22 cellular contexts compared by ENCODE assay signal in genomic region chr12:93733928-93734327, GRCh38.
"Had no signal": no experiment of that assay in that cellular context is flagged by ENCODE, and none has a peak within 500 bp of the region (broad histone marks: within the 10 kb centered on the region; RNA-seq: fewer than 3 reads in every experiment).

No MANE protein-coding gene starts in this region.

- DNase-seq: islet precursor cell; midbrain; mucosa of descending colon; naive thymus-derived CD4-positive, alpha-beta T cell; pancreas; retina; right cardiac atrium; small intestine; spleen; stimulated activated CD4-positive, alpha-beta T cell treated with anti-CD3 and anti-CD28 coated beads, Interleukin-4, amount 100 ng/mL, for 24 hours; stimulated activated naive CD4-positive, alpha-beta T cell treated with Interleukin-2 at 50 U/mL for 16 hours; stimulated activated naive CD8-positive, alpha-beta T cell treated with anti-CD3 and anti-CD28 coated beads, Interleukin-15, amount 100 ng/mL, for 72 hours; uterus had no signal

- H3K4me3 Mint-ChIP-seq: memory B cell; natural killer cell treated with Interleukin-12 subunit alpha and Interleukin-12 subunit beta and Interleukin-15 and Interleukin-18, amount 100 ng/mL, for 72 hours; stimulated activated effector memory CD8-positive, alpha-beta T cell treated with anti-CD3 and anti-CD28 coated beads, Interleukin-12 subunit alpha, Interleukin-12 subunit beta, amount 100 ng/mL, for 72 hours; stimulated activated naive CD8-positive, alpha-beta T cell treated with anti-CD3 and anti-CD28 coated beads, Interleukin-15, amount 100 ng/mL, for 72 hours; type B pancreatic cell had no signal

- H3K9me3 Mint-ChIP-seq: memory B cell; natural killer cell treated with Interleukin-12 subunit alpha and Interleukin-12 subunit beta and Interleukin-15 and Interleukin-18, amount 100 ng/mL, for 72 hours; stimulated activated effector memory CD8-positive, alpha-beta T cell treated with anti-CD3 and anti-CD28 coated beads, Interleukin-12 subunit alpha, Interleukin-12 subunit beta, amount 100 ng/mL, for 72 hours; stimulated activated naive CD8-positive, alpha-beta T cell treated with anti-CD3 and anti-CD28 coated beads, Interleukin-15, amount 100 ng/mL, for 72 hours; type B pancreatic cell had no signal

- ATAC-seq: sciatic nerve; stimulated activated naive CD8-positive, alpha-beta T cell treated with anti-CD3 and anti-CD28 coated beads, Interleukin-15, amount 100 ng/mL, for 72 hours had no signal

- H3K27ac ChIP-seq: hepatocyte, left ventricle myocardium inferior, pancreas, prostate gland, spleen, tibial nerve had no signal

- H3K4me3 ChIP-seq: hepatocyte, left ventricle myocardium inferior, mucosa of descending colon, pancreas, prostate gland, spleen, tibial nerve, uterus had no signal

- H3K27me3 Mint-ChIP-seq: memory B cell; natural killer cell treated with Interleukin-12 subunit alpha and Interleukin-12 subunit beta and Interleukin-15 and Interleukin-18, amount 100 ng/mL, for 72 hours; stimulated activated naive CD8-positive, alpha-beta T cell treated with anti-CD3 and anti-CD28 coated beads, Interleukin-15, amount 100 ng/mL, for 72 hours had no signal

- H3K9me3 ChIP-seq: left ventricle myocardium inferior, mucosa of descending colon, pancreas, prostate gland, spleen, tibial nerve, uterus had no signal

- H3K36me3 Mint-ChIP-seq: natural killer cell treated with Interleukin-12 subunit alpha and Interleukin-12 subunit beta and Interleukin-15 and Interleukin-18, amount 100 ng/mL, for 72 hours; stimulated activated effector memory CD8-positive, alpha-beta T cell treated with anti-CD3 and anti-CD28 coated beads, Interleukin-12 subunit alpha, Interleukin-12 subunit beta, amount 100 ng/mL, for 72 hours; type B pancreatic cell had no signal

- H3K27ac Mint-ChIP-seq: memory B cell; stimulated activated effector memory CD8-positive, alpha-beta T cell treated with anti-CD3 and anti-CD28 coated beads, Interleukin-12 subunit alpha, Interleukin-12 subunit beta, amount 100 ng/mL, for 72 hours; stimulated activated naive CD8-positive, alpha-beta T cell treated with anti-CD3 and anti-CD28 coated beads, Interleukin-15, amount 100 ng/mL, for 72 hours; type B pancreatic cell had no signal

- H3K36me3 ChIP-seq: pancreas, prostate gland, uterus had no signal
